In the genomic region with DNA sequence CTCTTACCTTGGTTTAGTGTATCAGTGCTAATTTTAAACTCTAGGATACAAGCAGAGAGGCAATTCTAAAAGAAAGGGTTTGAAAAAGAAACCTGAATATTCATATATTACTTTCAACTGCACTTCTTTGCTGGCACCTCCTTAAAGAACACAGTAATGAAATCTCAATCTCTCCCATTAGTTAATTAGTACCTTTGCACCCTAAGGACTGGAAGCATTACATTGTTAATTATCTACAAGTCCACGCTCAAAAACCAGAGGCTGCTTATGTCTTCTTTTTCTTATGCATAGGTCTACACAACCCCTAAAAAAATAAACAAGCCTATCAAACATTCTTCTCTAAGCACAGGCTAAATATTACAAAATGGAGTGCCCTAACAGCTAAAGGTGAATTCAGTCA, we compare ENCODE assay signal across 24 cellular contexts. TPM values are rescaled to one million over a fixed set of nuclear protein-coding genes. Genes with fewer than 3 reads are reported as not detected.
DNase-seq lines count a peak whose midpoint lies in the region; ATAC-seq, FAIRE-seq and TF ChIP-seq lines count a peak whose summit lies in the region.
"Had no signal": no experiment of that assay in that cellular context is flagged by ENCODE, and none has a peak within 500 bp of the region (broad histone marks: within the 10 kb centered on the region; RNA-seq: fewer than 3 reads in every experiment).

No MANE protein-coding gene starts in this region.

- WGBS in ovary, 3 donors, result 89 to 99% (median 93%) methylated on average over 1 of the region's 1 CpG

- no peaks in the 10 kb centered on the region for H3K79me2 ChIP-seq in OCI-LY3 (ENCODE audit: low read length)

- TF ChIP-seq CTCF in OCI-LY3 (IDR thresholded peaks at IDR 0.05; ENCODE audit: low read depth, low read length) (no peak), progenitor cell of endocrine pancreas (IDR thresholded peaks at IDR 0.05; ENCODE audit: unreplicated experiment) (no peak), ovary (IDR thresholded peaks at IDR 0.05) (no peak), osteocyte (IDR thresholded peaks at IDR 0.05) (no peak)

- H3K4me2 ChIP-seq in OCI-LY3 (ENCODE audit: low read length), result peak overlapping the region; percentile 54
- H3K4me2 ChIP-seq: smooth muscle cell had no signal

- no peak overlapping the region for H2AFZ ChIP-seq in OCI-LY3 (ENCODE audit: low read depth, low read length)

- H3K27ac Mint-ChIP-seq in progenitor cell of endocrine pancreas (peak overlapping the region; percentile 4), osteocyte (ENCODE audit: unreplicated experiment) (no peak overlapping the region)
- H3K27ac Mint-ChIP-seq: activated CD4-positive, alpha-beta T cell treated with anti-CD3 and anti-CD28 coated beads, Interleukin-2, amount 10 ng/mL, durations not matched to agents 24 days and 14 days; naive B cell; T-cell had no signal

- DNase-seq in GM19239 (ENCODE audit: insufficient read length, low spot score) (no peak), progenitor cell of endocrine pancreas (ENCODE audit: low spot score, unreplicated experiment) (no peak), ovary (no peak), NCI-H524 (lab: John Stamatoyannopoulos, UW) (no peak), osteocyte (ENCODE audit: extremely low spot score, unreplicated experiment) (no peak)
- DNase-seq: activated CD4-positive, alpha-beta T cell treated with anti-CD3 and anti-CD28 coated beads, Interleukin-2, amount 10 ng/mL, durations not matched to agents 24 days and 14 days; activated CD8-positive, alpha-beta memory T cell treated with anti-CD3 and anti-CD28 coated beads, Interleukin-2, amount 50 U/mL, for 48 hours; AML-193; amygdala; Caco-2; dorsolateral prefrontal cortex; foreskin keratinocyte; naive B cell; NCI-H526 treated with DMSO at 0.1 percent for 48 hours; Right ventricle myocardium superior; stimulated activated CD4-positive, alpha-beta T cell treated with anti-CD3 and anti-CD28 coated beads, Interleukin-4, amount 100 ng/mL, for 24 hours; T-cell; upper lobe of right lung had no signal

- H3K36me3 Mint-ChIP-seq in progenitor cell of endocrine pancreas (ENCODE audit: insufficient read depth) (peaks cover 6% of the 10 kb centered on the region), osteocyte (ENCODE audit: unreplicated experiment) (no peaks in the 10 kb centered on the region)
- H3K36me3 Mint-ChIP-seq: naive B cell had no signal

- H3K4me3 Mint-ChIP-seq in progenitor cell of endocrine pancreas (ENCODE audit: low read depth), result no peak overlapping the region
- H3K4me3 Mint-ChIP-seq in osteocyte (ENCODE audit: unreplicated experiment), result no peak overlapping the region
- H3K4me3 Mint-ChIP-seq: activated CD4-positive, alpha-beta T cell treated with anti-CD3 and anti-CD28 coated beads, Interleukin-2, amount 10 ng/mL, durations not matched to agents 24 days and 14 days; T-cell had no signal

- H3K27me3 Mint-ChIP-seq in progenitor cell of endocrine pancreas (no peaks in the 10 kb centered on the region), osteocyte (ENCODE audit: unreplicated experiment) (no peaks in the 10 kb centered on the region)
- H3K27me3 Mint-ChIP-seq: naive B cell, T-cell had no signal

- H3K4me1 ChIP-seq in OCI-LY3 (ENCODE audit: low read length), result peaks cover 57% of the 10 kb centered on the region
- H3K4me1 ChIP-seq in ovary (ENCODE audit: insufficient read depth), result peaks cover 3% of the 10 kb centered on the region
- H3K4me1 ChIP-seq: foreskin keratinocyte had no signal

- H3K27me3 ChIP-seq in OCI-LY3 (ENCODE audit: low read depth, low read length), result no peaks in the 10 kb centered on the region
- H3K27me3 ChIP-seq in ovary, result no peaks in the 10 kb centered on the region
- H3K27me3 ChIP-seq: dorsolateral prefrontal cortex, foreskin keratinocyte, upper lobe of right lung had no signal

- FAIRE-seq in GM19239 (lab: Jason Lieb, UNC), result peak; percentile 86
- FAIRE-seq: HTR-8/SVneo had no signal

- peak overlapping the region; percentile 43 for H3K27ac ChIP-seq in OCI-LY3 (ENCODE audit: low read length)
- H3K27ac ChIP-seq in ovary, result no peak overlapping the region
- H3K27ac ChIP-seq: epithelial cell of prostate, foreskin keratinocyte, upper lobe of right lung had no signal

- H3K9me3 ChIP-seq in OCI-LY3 (ENCODE audit: insufficient read depth, low read length), result no peaks in the 10 kb centered on the region
- no peaks in the 10 kb centered on the region for H3K9me3 ChIP-seq in ovary
- H3K9me3 ChIP-seq: Caco-2, upper lobe of right lung had no signal

- peak; percentile 44 for ATAC-seq in HG02938 (IDR thresholded peaks at IDR 0.05; ENCODE audit: unreplicated experiment)
- no peak for ATAC-seq in HG02870 (IDR thresholded peaks at IDR 0.05; ENCODE audit: unreplicated experiment)
- ATAC-seq: foreskin keratinocyte, T-cell, upper lobe of right lung had no signal

- TF ChIP-seq EP300 in ovary (IDR thresholded peaks at IDR 0.05), result no peak

- H3K36me3 ChIP-seq in OCI-LY3 (replicated peaks; ENCODE audit: low read depth, low read length) (no peaks in the 10 kb centered on the region), ovary (no peaks in the 10 kb centered on the region)
- H3K36me3 ChIP-seq: upper lobe of right lung had no signal

- intact Hi-C loops in ovary (cut with DNase I), result no loop called here

- TF ChIP-seq POLR2A in ovary (IDR thresholded peaks at IDR 0.05), result no peak

- H3K4me1 Mint-ChIP-seq in progenitor cell of endocrine pancreas (ENCODE audit: low read depth) (peaks cover 52% of the 10 kb centered on the region), osteocyte (ENCODE audit: unreplicated experiment) (peaks cover 14% of the 10 kb centered on the region)

- H3K9me3 Mint-ChIP-seq in progenitor cell of endocrine pancreas (ENCODE audit: low read depth) (peaks cover 3% of the 10 kb centered on the region), osteocyte (ENCODE audit: unreplicated experiment) (no peaks in the 10 kb centered on the region)
- H3K9me3 Mint-ChIP-seq: activated CD4-positive, alpha-beta T cell treated with anti-CD3 and anti-CD28 coated beads, Interleukin-2, amount 10 ng/mL, durations not matched to agents 24 days and 14 days; naive B cell; T-cell had no signal

- no peak overlapping the region for H3K9ac ChIP-seq in OCI-LY3 (ENCODE audit: low read length)

- no peaks in the 10 kb centered on the region for H4K20me1 ChIP-seq in OCI-LY3 (ENCODE audit: insufficient read depth, low read length)

- H3K4me3 ChIP-seq in OCI-LY3 (ENCODE audit: low read length) (peak overlapping the region; percentile 24; the same call in 1 of the 2 replicates), ovary (no peak overlapping the region)
- H3K4me3 ChIP-seq: smooth muscle cell, upper lobe of right lung had no signal

RNA-seq across cellular contexts. Expression of a gene that starts 20.2 kb away (rescaled TPM):
- total RNA-seq in progenitor cell of endocrine pancreas (40.3 and 41.4 TPM in 2 replicates), ovary (10 to 100 TPM; 12.3 to 39.3 (median 25.1) TPM), osteocyte (16.7 and 16.8 TPM in 2 replicates)
- polyA plus RNA-seq in ovary, result 10 to 100 TPM; 11.3 to 24.9 TPM
